19 cellular contexts compared by ENCODE assay signal in genomic region chr15:81183403-81183760, GRCh38. TPM values are rescaled to one million over a fixed set of nuclear protein-coding genes. Genes with fewer than 3 reads are reported as not detected.
DNase-seq lines count a peak whose midpoint lies in the region; ATAC-seq and TF ChIP-seq lines count a peak whose summit lies in the region.
"Had no signal": no experiment of that assay in that cellular context is flagged by ENCODE, and none has a peak within 500 bp of the region (broad histone marks: within the 10 kb centered on the region; RNA-seq: fewer than 3 reads in every experiment).

No MANE protein-coding gene starts in this region.

- peak overlapping the region in 3 of 5 donors; percentile 35 to 64 (median 61) for H3K9ac ChIP-seq in subcutaneous abdominal adipose tissue (ENCODE audit: low read length in 5 of 5)

- no peak for ATAC-seq in GM23338
- ATAC-seq in HG03521 (IDR thresholded peaks at IDR 0.05; ENCODE audit: unreplicated experiment): no peak
- ATAC-seq: stimulated activated naive B cell treated with anti-CD40 and anti-IgM and Interleukin-4, amounts not matched to agents 10 μg/mL and 1 μg/mL and 100 μg/mL, for 72 hours had no signal

- TF ChIP-seq CTCF in GM23338 (conservative IDR thresholded peaks at IDR 0.05; ENCODE audit: low read depth in 2 of 2): no peak
- TF ChIP-seq CTCF in ascending aorta (IDR thresholded peaks at IDR 0.05): no peak
- TF ChIP-seq CTCF in lower leg skin (IDR thresholded peaks at IDR 0.05): no peak
- TF ChIP-seq CTCF in thyroid gland (IDR thresholded peaks at IDR 0.05): peak in 1 of 6 experiments; percentile 4

- H3K36me3 ChIP-seq in GM23338 (ENCODE audit: insufficient read depth): no peaks in the 10 kb centered on the region
- no peaks in the 10 kb centered on the region for H3K36me3 ChIP-seq in ascending aorta
- peaks cover 0 to 2% (median 0%) of the 10 kb centered on the region in 5 donors for H3K36me3 ChIP-seq in subcutaneous abdominal adipose tissue (ENCODE audit: control insufficient read depth in 5 of 5, insufficient read depth in 5 of 5, low read length in 5 of 5)
- H3K36me3 ChIP-seq in thyroid gland: no peaks in the 10 kb centered on the region
- H3K36me3 ChIP-seq: spleen had no signal

- no peaks in the 10 kb centered on the region for H3F3A ChIP-seq in GM23338 (replicated peaks; ENCODE audit: low read depth)

- H3K27me3 ChIP-seq in GM23338 (ENCODE audit: insufficient read depth): no peaks in the 10 kb centered on the region
- H3K27me3 ChIP-seq in ascending aorta: no peaks in the 10 kb centered on the region
- no peaks in the 10 kb centered on the region for H3K27me3 ChIP-seq in subcutaneous abdominal adipose tissue (ENCODE audit: control insufficient read depth in 5 of 5, insufficient read depth in 4 of 5, low read length in 5 of 5)
- no peaks in the 10 kb centered on the region for H3K27me3 ChIP-seq in thyroid gland

- H2AFZ ChIP-seq in GM23338: 0 out of 2 replicates have a peak overlapping the region, but pooled peaks have one; percentile 69

- no peaks in the 10 kb centered on the region for H3K9me3 ChIP-seq in ascending aorta
- H3K9me3 ChIP-seq in subcutaneous abdominal adipose tissue (ENCODE audit: control insufficient read depth in 5 of 5, low read length in 5 of 5): no peaks in the 10 kb centered on the region
- H3K9me3 ChIP-seq in thyroid gland: no peaks in the 10 kb centered on the region
- H3K9me3 ChIP-seq: spleen had no signal

- peaks cover 14% of the 10 kb centered on the region; the same call in 2 of the 3 replicates for H3K4me1 Mint-ChIP-seq in GM23338
- H3K4me1 Mint-ChIP-seq: stimulated activated naive B cell treated with anti-CD40 and anti-IgM and Interleukin-4, amounts not matched to agents 10 μg/mL and 1 μg/mL and 100 μg/mL, for 72 hours had no signal

- no peaks in the 10 kb centered on the region for H4K20me1 ChIP-seq in GM23338 (replicated peaks; ENCODE audit: insufficient read depth)

- no peak for TF ChIP-seq POLR2A in lower leg skin (IDR thresholded peaks at IDR 0.05)
- TF ChIP-seq POLR2A in thyroid gland (IDR thresholded peaks at IDR 0.05): no peak

- no peak overlapping the region for H3K4me3 Mint-ChIP-seq in GM23338
- H3K4me3 Mint-ChIP-seq: stimulated activated naive B cell treated with anti-CD40 and anti-IgM and Interleukin-4, amounts not matched to agents 10 μg/mL and 1 μg/mL and 100 μg/mL, for 72 hours; T-helper 1 cell treated with Interleukin-12 subunit alpha and Interleukin-12 subunit beta and Interleukin-4 antibody, amounts not matched to agents 30 μg/mL and 1 μg/mL, for 36 hours had no signal

- H3K27ac ChIP-seq in GM23338 (ENCODE audit: low read depth): no peak overlapping the region
- peak overlapping the region in 1 of 2 donors; percentile 21 for H3K27ac ChIP-seq in ascending aorta
- peak overlapping the region; percentile 75 for H3K27ac ChIP-seq in subcutaneous abdominal adipose tissue (ENCODE audit: low read depth, low read length)
- H3K27ac ChIP-seq in thyroid gland: peak overlapping the region in 1 of 3 donors; percentile 21
- H3K27ac ChIP-seq: spleen had no signal

- H3K27ac Mint-ChIP-seq in GM23338: no peak overlapping the region
- H3K27ac Mint-ChIP-seq: stimulated activated naive B cell treated with anti-CD40 and anti-IgM and Interleukin-4, amounts not matched to agents 10 μg/mL and 1 μg/mL and 100 μg/mL, for 72 hours; T-helper 1 cell treated with Interleukin-12 subunit alpha and Interleukin-12 subunit beta and Interleukin-4 antibody, amounts not matched to agents 30 μg/mL and 1 μg/mL, for 36 hours had no signal

- H3K4me1 ChIP-seq in GM23338 (ENCODE audit: insufficient read depth): no peaks in the 10 kb centered on the region
- peaks cover 0 to 2% of the 10 kb centered on the region in 2 donors for H3K4me1 ChIP-seq in ascending aorta
- peaks cover 12 to 47% (median 45%) of the 10 kb centered on the region in 5 donors for H3K4me1 ChIP-seq in subcutaneous abdominal adipose tissue (ENCODE audit: control insufficient read depth in 5 of 5, insufficient read depth in 5 of 5, low read length in 5 of 5)
- peaks cover 0 to 18% of the 10 kb centered on the region in 2 donors for H3K4me1 ChIP-seq in thyroid gland

- no peak overlapping the region for H3K4me2 ChIP-seq in GM23338

- no peaks in the 10 kb centered on the region for H3K79me2 ChIP-seq in GM23338 (replicated peaks; ENCODE audit: insufficient read depth)

- DNase-seq in GM23338 (ENCODE audit: low spot score): no peak
- DNase-seq in ascending aorta (ENCODE audit: low spot score in 2 of 2): no peak
- no peak for DNase-seq in lower leg skin (ENCODE audit: low spot score in 2 of 2)
- DNase-seq in globus pallidus (ENCODE audit: low spot score): no peak
- no peak for DNase-seq in thyroid gland
- no peak for DNase-seq in ACHN
- DNase-seq: activated CD4-positive, CD25-positive, alpha-beta regulatory T cell; activated effector memory CD4-positive, alpha-beta T cell treated with anti-CD3 and anti-CD28 coated beads, Interleukin-2, amount 50 U/mL, for 16 hours; Karpas-422; kidney; NCI-H1417 treated with DMSO at 0.1 percent for 48 hours; occipital lobe; RPMI8226; spleen; stimulated activated naive B cell treated with anti-CD40 and anti-IgM and Interleukin-4, amounts not matched to agents 10 μg/mL and 1 μg/mL and 100 μg/mL, for 72 hours had no signal

- no peaks in the 10 kb centered on the region for H3K36me3 Mint-ChIP-seq in GM23338 (ENCODE audit: low read depth)
- H3K36me3 Mint-ChIP-seq: stimulated activated naive B cell treated with anti-CD40 and anti-IgM and Interleukin-4, amounts not matched to agents 10 μg/mL and 1 μg/mL and 100 μg/mL, for 72 hours had no signal

- H3K4me3 ChIP-seq in GM23338 (no peak overlapping the region), ascending aorta (peak overlapping the region; percentile 14 to 49), lower leg skin (ENCODE audit: low read depth, poor library complexity, severe bottlenecking) (peak overlapping the region; percentile 8), subcutaneous abdominal adipose tissue (ENCODE audit: low read depth in 1 of 5, low read length in 5 of 5) (peak overlapping the region; percentile 69 to 94 (median 87)), thyroid gland (replicated peaks in 1 of 3) (no peak overlapping the region)

- no peaks in the 10 kb centered on the region; the same call in 1 of the 2 replicates for H3K9me2 ChIP-seq in GM23338 (ENCODE audit: insufficient read depth)

- in situ Hi-C loops in ACHN (cut with HindIII; ENCODE audit: low pct_ligation_motif_present, low pct_unique_long_range_greater_than_20kb, low sequenced_read_pairs): no loop called here

- intact Hi-C loops in ascending aorta (cut with DNase I) (no loop called here), lower leg skin (cut with DNase I; ENCODE audit: low total_unique reads) (no loop called here), thyroid gland (cut with DNase I) (no loop called here)

- peaks cover 4% of the 10 kb centered on the region for H3K27me3 Mint-ChIP-seq in GM23338 (ENCODE audit: insufficient read depth, low read depth, poor library complexity)

- WGBS in lower leg skin, 2 donors: 44 to 48% methylated on average over 3 of the region's 3 CpGs
- WGBS in thyroid gland, 2 donors: 59 to 60% methylated on average over 3 of the region's 3 CpGs

- no peaks in the 10 kb centered on the region for H3K9me3 Mint-ChIP-seq in GM23338
- H3K9me3 Mint-ChIP-seq: stimulated activated naive B cell treated with anti-CD40 and anti-IgM and Interleukin-4, amounts not matched to agents 10 μg/mL and 1 μg/mL and 100 μg/mL, for 72 hours; T-helper 1 cell treated with Interleukin-12 subunit alpha and Interleukin-12 subunit beta and Interleukin-4 antibody, amounts not matched to agents 30 μg/mL and 1 μg/mL, for 36 hours had no signal

TF ChIP-seq in GM23338, 12 proteins besides CTCF, POLR2A, EP300 and RAD21 (continues in another document):
- TF ChIP-seq POLR2AphosphoS5 (IDR thresholded peaks at IDR 0.05; ENCODE audit: low read depth) (no peak), ZNF331 (CRISPR knock-in tag; IDR thresholded peaks at IDR 0.05; ENCODE audit: low read depth) (no peak), JUNB (IDR thresholded peaks at IDR 0.05; ENCODE audit: unreplicated experiment) (no peak), NANOG (IDR thresholded peaks at IDR 0.05; ENCODE audit: borderline replicate concordance) (no peak), EZH2phosphoT487 (IDR thresholded peaks at IDR 0.05; ENCODE audit: unreplicated experiment) (no peak)

RNA-seq across cellular contexts. Expression of gene IL16, which starts 13.3 kb away (rescaled TPM):
- total RNA-seq in GM23338 (2014; rRNA removed; shearing (Covaris generic)): not detected in 2 replicates
- 0.16 and 0.29 TPM in 2 replicates for polyA plus RNA-seq in GM23338 (2016; fragmentation: Nextera tagmentation; extraction: Ambion mirVana)
- total RNA-seq in ascending aorta: 8.5 TPM
- total RNA-seq in lower leg skin: 10 to 100 TPM in 3 of 4 donors, 1 to 10 TPM in 1; 9.7 to 15.2 (median 10.9) TPM
- total RNA-seq in thyroid gland: 10 to 100 TPM in 2 of 4 donors, 1 to 10 TPM in 2; 4.9 to 11.5 (median 8.4) TPM

RNA-seq across cellular contexts. Expression of gene CFAP161, which starts 49.3 kb away (rescaled TPM):
- not detected in 2 replicates for total RNA-seq in GM23338 (2014; rRNA removed; shearing (Covaris generic))
- 0.13 TPM in 1 of 2 replicates, not detected in the other for polyA plus RNA-seq in GM23338 (2016; fragmentation: Nextera tagmentation; extraction: Ambion mirVana)
- total RNA-seq in ascending aorta (not detected), lower leg skin (under 1 TPM in 2 of 4 donors, not detected in 2; 0.25 to 0.49 TPM), thyroid gland (under 1 TPM in 3 of 4 donors, not detected in 1; 0.56 to 0.81 (median 0.78) TPM)
- total RNA-seq: endothelial cell of umbilical vein had no signal

Comparison
In these comparisons a context has a peak if more than half of its experiments do, and no peak if none do; other contexts are left out.
1. H3K4me3 ChIP-seq: peak in ascending aorta (2 of 2), lower leg skin (single experiment) and subcutaneous abdominal adipose tissue (5 of 5); none in GM23338 (single experiment) and thyroid gland (0 of 3).